In genomic region chr20:31903630-31904386, GRCh38 we compare ENCODE assay signal across 18 cellular contexts. TPM values are rescaled to one million over a fixed set of nuclear protein-coding genes. Genes with fewer than 3 reads are reported as not detected.
DNase-seq lines count a peak whose midpoint lies in the region; ATAC-seq, FAIRE-seq and TF ChIP-seq lines count a peak whose summit lies in the region.
"Had no signal": no experiment of that assay in that cellular context is flagged by ENCODE, and none has a peak within 500 bp of the region (broad histone marks: within the 10 kb centered on the region; RNA-seq: fewer than 3 reads in every experiment).

No MANE protein-coding gene starts in this region.

- no peak overlapping the region for H3K9ac ChIP-seq in GM12878 (ENCODE audit: control insufficient read depth, insufficient read depth, low read length)
- H3K9ac ChIP-seq: BLaER1 treated with 17β-estradiol and CSF1 and Interleukin-3, amounts not matched to agents 10 nM and 100 nM had no signal

- H3K4me1 ChIP-seq in GM12878 (ENCODE audit: control insufficient read depth, insufficient read depth, low read length), result no peaks in the 10 kb centered on the region
- H3K4me1 ChIP-seq: BLaER1 treated with 17β-estradiol and CSF1 and Interleukin-3, amounts not matched to agents 10 nM and 100 nM; HAP-1 had no signal

- in situ Hi-C loops in GM12878 (cut with MboI), result no loop called here

- H3K9me3 Mint-ChIP-seq in stimulated activated naive B cell treated with anti-CD40 and anti-IgM and Interleukin-4, amounts not matched to agents 10 μg/mL and 1 μg/mL and 100 μg/mL, for 72 hours, result no peaks in the 10 kb centered on the region
- H3K9me3 Mint-ChIP-seq in stimulated activated effector memory CD8-positive, alpha-beta T cell treated with anti-CD3 and anti-CD28 coated beads, Interleukin-12 subunit alpha, Interleukin-12 subunit beta, amount 100 ng/mL, for 72 hours, result no peaks in the 10 kb centered on the region
- H3K9me3 Mint-ChIP-seq: CD4-positive, CD25-positive, alpha-beta regulatory T cell; HFFc6 had no signal

- RAD21 ChIA-PET in GM12878 (lab: Charles Lee; ENCODE audit: unreplicated experiment), result interaction anchor here (1.0 to 1.1 kb wide), 3 partner anchors 9 to 49 kb away, joined by 3 to 5 read pairs (median 4); partner anchors contain the start of gene PDRG1

- H3K4me1 Mint-ChIP-seq in stimulated activated naive B cell treated with anti-CD40 and anti-IgM and Interleukin-4, amounts not matched to agents 10 μg/mL and 1 μg/mL and 100 μg/mL, for 72 hours, result peaks cover 0 to 3% of the 10 kb centered on the region in 2 donors
- H3K4me1 Mint-ChIP-seq in stimulated activated effector memory CD8-positive, alpha-beta T cell treated with anti-CD3 and anti-CD28 coated beads, Interleukin-12 subunit alpha, Interleukin-12 subunit beta, amount 100 ng/mL, for 72 hours, result no peaks in the 10 kb centered on the region
- H3K4me1 Mint-ChIP-seq: CD4-positive, CD25-positive, alpha-beta regulatory T cell had no signal

- no peaks in the 10 kb centered on the region for H3K79me2 ChIP-seq in GM12878 (ENCODE audit: control insufficient read depth, insufficient read depth, low read length)

- WGBS in GM12878 (ENCODE audit: insufficient coverage, insufficient replicate concordance, low lambda C conversion rate, missing lambda C conversion rate), result 63% methylated on average over 1 of the region's 1 CpG

- 0 out of 3 replicates have a peak, but pooled peaks have one; percentile 27 for ATAC-seq in GM12878
- peak; percentile 27 to 61 for ATAC-seq in stimulated activated naive B cell treated with anti-CD40 and anti-IgM and Interleukin-4, amounts not matched to agents 10 μg/mL and 1 μg/mL and 100 μg/mL, for 72 hours (replicated peaks)
- no peak for ATAC-seq in GM19467 (IDR thresholded peaks at IDR 0.05; ENCODE audit: unreplicated experiment)
- no peak for ATAC-seq in stimulated activated effector memory CD8-positive, alpha-beta T cell treated with anti-CD3 and anti-CD28 coated beads, Interleukin-12 subunit alpha, Interleukin-12 subunit beta, amount 100 ng/mL, for 72 hours
- ATAC-seq: GM23338, HepG2 had no signal

- POLR2A ChIA-PET in HEK293T (lab: Yijun Ruan, JAX) (no interaction called here), GM12878 (lab: Charles Lee) (interaction anchor here (0.7 to 1.0 kb wide), 3 partner anchors 9 to 29 kb away, joined by 3 to 8 read pairs (median 3); no protein-coding TSS in a partner anchor)

- intact Hi-C loops in GM12878 (cut with micrococcal nuclease; ENCODE audit: unreplicated experiment), result no loop called here

- no peak for TF ChIP-seq CTCF in GM12878 (IDR thresholded peaks at IDR 0.05 in 2 of 3, conservative IDR thresholded peaks at IDR 0.05 in 1 of 3; ENCODE audit: control insufficient read depth in 2 of 3, extremely low read depth in 1 of 3, insufficient read depth in 1 of 3, low read depth in 3 of 3, low read length in 3 of 3)

- no peaks in the 10 kb centered on the region for H3K9me3 ChIP-seq in GM12878 (replicated peaks; ENCODE audit: control insufficient read depth, insufficient read depth, low read length)
- H3K9me3 ChIP-seq: BLaER1 treated with 17β-estradiol and CSF1 and Interleukin-3, amounts not matched to agents 10 nM and 100 nM; HAP-1 had no signal

- no peak overlapping the region for H3K4me2 ChIP-seq in GM12878 (ENCODE audit: control insufficient read depth, insufficient read depth)
- H3K4me2 ChIP-seq: BLaER1 treated with 17β-estradiol and CSF1 and Interleukin-3, amounts not matched to agents 10 nM and 100 nM; GM23338 had no signal

- H3K36me3 ChIP-seq in GM12878 (ENCODE audit: control insufficient read depth in 2 of 2, insufficient read depth in 2 of 2, low read length in 1 of 2), result no peaks in the 10 kb centered on the region
- H3K36me3 ChIP-seq: BLaER1 treated with 17β-estradiol and CSF1 and Interleukin-3, amounts not matched to agents 10 nM and 100 nM; HAP-1 had no signal

- TF ChIP-seq EP300 in GM12878 (IDR thresholded peaks at IDR 0.05; ENCODE audit: borderline replicate concordance in 1 of 2, control insufficient read depth in 1 of 2, low read depth in 2 of 2, low read length in 2 of 2), result no peak

- peaks cover 0 to 3% of the 10 kb centered on the region in 2 donors for H3K27me3 Mint-ChIP-seq in stimulated activated naive B cell treated with anti-CD40 and anti-IgM and Interleukin-4, amounts not matched to agents 10 μg/mL and 1 μg/mL and 100 μg/mL, for 72 hours

- no peak for TF ChIP-seq RAD21 in GM12878 (IDR thresholded peaks at IDR 0.05; ENCODE audit: insufficient read depth, low read depth, low read length)

- no peak overlapping the region for H3K27ac ChIP-seq in GM12878 (ENCODE audit: control insufficient read depth, insufficient read depth)
- H3K27ac ChIP-seq: BLaER1 treated with 17β-estradiol and CSF1 and Interleukin-3, amounts not matched to agents 10 nM and 100 nM had no signal

- peaks cover 0 to 5% of the 10 kb centered on the region in 2 donors for H3K36me3 Mint-ChIP-seq in stimulated activated naive B cell treated with anti-CD40 and anti-IgM and Interleukin-4, amounts not matched to agents 10 μg/mL and 1 μg/mL and 100 μg/mL, for 72 hours
- no peaks in the 10 kb centered on the region for H3K36me3 Mint-ChIP-seq in stimulated activated effector memory CD8-positive, alpha-beta T cell treated with anti-CD3 and anti-CD28 coated beads, Interleukin-12 subunit alpha, Interleukin-12 subunit beta, amount 100 ng/mL, for 72 hours
- H3K36me3 Mint-ChIP-seq: CD4-positive, CD25-positive, alpha-beta regulatory T cell had no signal

- H3K4me3 Mint-ChIP-seq in stimulated activated naive B cell treated with anti-CD40 and anti-IgM and Interleukin-4, amounts not matched to agents 10 μg/mL and 1 μg/mL and 100 μg/mL, for 72 hours, result no peak overlapping the region
- H3K4me3 Mint-ChIP-seq in stimulated activated effector memory CD8-positive, alpha-beta T cell treated with anti-CD3 and anti-CD28 coated beads, Interleukin-12 subunit alpha, Interleukin-12 subunit beta, amount 100 ng/mL, for 72 hours, result no peak overlapping the region
- H3K4me3 Mint-ChIP-seq: CD4-positive, CD25-positive, alpha-beta regulatory T cell; GM23338; HFFc6 had no signal

- no peak overlapping the region for H3K27ac Mint-ChIP-seq in stimulated activated naive B cell treated with anti-CD40 and anti-IgM and Interleukin-4, amounts not matched to agents 10 μg/mL and 1 μg/mL and 100 μg/mL, for 72 hours
- no peak overlapping the region for H3K27ac Mint-ChIP-seq in stimulated activated effector memory CD8-positive, alpha-beta T cell treated with anti-CD3 and anti-CD28 coated beads, Interleukin-12 subunit alpha, Interleukin-12 subunit beta, amount 100 ng/mL, for 72 hours
- H3K27ac Mint-ChIP-seq: CD4-positive, CD25-positive, alpha-beta regulatory T cell; GM23338; HFFc6 had no signal

- CTCF ChIA-PET in HEK293T (lab: Yijun Ruan, JAX), result no interaction called here
- CTCF ChIA-PET in GM12878 (lab: Yijun Ruan, JAX), result interaction anchor here (1.2 kb wide), 3 partner anchors 9 to 20 kb away, joined by 3 to 6 read pairs (median 5); no protein-coding TSS in a partner anchor

- no peak for FAIRE-seq in GM12878 (lab: Jason Lieb, UNC)
- FAIRE-seq: GM18507, HepG2, HTR-8/SVneo had no signal

- no peak overlapping the region for H2AFZ ChIP-seq in GM12878 (ENCODE audit: control insufficient read depth, low read depth, low read length)

- no peaks in the 10 kb centered on the region for H3K27me3 ChIP-seq in GM12878 (replicated peaks in 1 of 2; ENCODE audit: control insufficient read depth in 2 of 2, insufficient read depth in 2 of 2, low read length in 1 of 2)
- H3K27me3 ChIP-seq: BLaER1 treated with 17β-estradiol and CSF1 and Interleukin-3, amounts not matched to agents 10 nM and 100 nM had no signal

- SMC1A ChIA-PET in GM12878 (lab: Charles Lee; ENCODE audit: uncharacterized antibody, unreplicated experiment), result interaction anchor here (1.0 to 1.6 kb wide), 3 partner anchors 9 to 49 kb away, joined by 3 to 8 read pairs (median 3); no protein-coding TSS in a partner anchor

- no peak for TF ChIP-seq POLR2A in GM12878 (IDR thresholded peaks at IDR 0.05; ENCODE audit: low read depth, low read length)

- H3K4me3 ChIP-seq in GM12878, result no peak overlapping the region
- H3K4me3 ChIP-seq: BLaER1 treated with 17β-estradiol and CSF1 and Interleukin-3, amounts not matched to agents 10 nM and 100 nM; GM23338; HAP-1 had no signal

- DNase-seq in HEK293T (ENCODE audit: extremely low spot score), result no peak
- DNase-seq in NOMO-1 treated with DMSO at 0.1 percent for 48 hours (lab: John Stamatoyannopoulos, UW; ENCODE audit: unreplicated experiment), result peak; percentile 81
- no peak for DNase-seq in GM12878 (ENCODE audit: low read depth, low spot score)
- no peak for DNase-seq in stimulated activated naive B cell treated with anti-CD40 and anti-IgM and Interleukin-4, amounts not matched to agents 10 μg/mL and 1 μg/mL and 100 μg/mL, for 72 hours
- no peak for DNase-seq in stimulated activated effector memory CD8-positive, alpha-beta T cell treated with anti-CD3 and anti-CD28 coated beads, Interleukin-12 subunit alpha, Interleukin-12 subunit beta, amount 100 ng/mL, for 72 hours (ENCODE audit: low spot score in 2 of 2)
- no peak for DNase-seq in NCI-H226
- DNase-seq: 8988T; ACHN; CD4-positive, CD25-positive, alpha-beta regulatory T cell; DMS53; HFFc6 had no signal

- BruUV-seq in GM12878 (replicated peaks; lab: Mats Ljungman, UMichigan), result no TSS peak

- H4K20me1 ChIP-seq in GM12878 (ENCODE audit: control insufficient read depth, insufficient read depth), result no peaks in the 10 kb centered on the region
- H4K20me1 ChIP-seq: BLaER1 treated with 17β-estradiol and CSF1 and Interleukin-3, amounts not matched to agents 10 nM and 100 nM had no signal

RNA-seq across cellular contexts. Expression of gene TTLL9, which starts 33.4 kb away (rescaled TPM):
- 2.4 and 3.1 TPM in 2 replicates for total RNA-seq in GM12878 (2013; cell fraction: nucleolus; rRNA removed)
- total RNA-seq in GM12878 (2014; rRNA removed) (0.17 TPM in 1 of 2 replicates, not detected in the other), GM12878 (2014; rRNA removed; fragmentation: Illumina TruSeq; extraction: Trizol) (0.04 and 0.09 TPM in 2 replicates), GM12878 (2021) (0.08 and 0.21 TPM in 2 replicates)
- polyA plus RNA-seq in GM12878 (2011; ENCODE audit: low read depth), result 0.10 TPM
- polyA plus RNA-seq in GM12878 (2011; rRNA removed) (0.62 and 0.77 TPM in 2 replicates), GM12878 (2014; fragmentation: Illumina TruSeq; extraction: Trizol) (0.14 and 0.15 TPM in 2 replicates), GM12878 (2014; fragmentation: Nextera tagmentation; extraction: Ambion mirVana) (under 1 TPM in 1 of 2 experiments, not detected in 1; 0.03 TPM), GM12878 (2014; rRNA removed) (0.14 and 0.22 TPM in 2 replicates), GM12878 (2016; fragmentation: Nextera tagmentation; extraction: Ambion mirVana) (under 1 TPM in 1 of 2 experiments, not detected in 1; 0.08 TPM)
- 0.39 and 0.45 TPM in 2 replicates for polyA plus RNA-seq in GM12878 (2011; cell fraction: cytosol; rRNA removed)
- 2.3 and 2.4 TPM in 2 replicates for polyA plus RNA-seq in GM12878 (2011; cell fraction: nucleus; rRNA removed)
- 0.21 and 0.28 TPM in 2 replicates for polyA plus RNA-seq in GM12878 (2012)
- 1.1 and 1.4 TPM in 2 replicates for polyA minus RNA-seq in GM12878 (2011; rRNA and poly(A)+ RNA removed)
- polyA minus RNA-seq in GM12878 (2011; cell fraction: cytosol; rRNA and poly(A)+ RNA removed), result not detected in 2 replicates
- 0.60 and 1.4 TPM in 2 replicates for polyA minus RNA-seq in GM12878 (2011; cell fraction: nucleus; rRNA and poly(A)+ RNA removed)
- total RNA-seq: CD4-positive, CD25-positive, alpha-beta regulatory T cell; GM23338; HepG2; HFFc6 had no signal
- polyA plus RNA-seq: CD4-positive, CD25-positive, alpha-beta regulatory T cell; GM23338; HepG2 had no signal

RNA-seq across cellular contexts. Expression of gene DUSP15, which starts 33.5 kb away (rescaled TPM):
- 2.3 TPM in 2 replicates for total RNA-seq in GM12878 (2013; cell fraction: nucleolus; rRNA removed)
- total RNA-seq in GM12878 (2014; rRNA removed) (1.4 and 3.0 TPM in 2 replicates), GM12878 (2014; rRNA removed; fragmentation: Illumina TruSeq; extraction: Trizol) (0.67 and 0.83 TPM in 2 replicates), GM12878 (2021) (2.5 and 3.2 TPM in 2 replicates)
- polyA plus RNA-seq in GM12878 (2011; ENCODE audit: low read depth), result 0.35 TPM
- polyA plus RNA-seq in GM12878 (2011; rRNA removed) (0.89 and 1.8 TPM in 2 replicates), GM12878 (2014; fragmentation: Illumina TruSeq; extraction: Trizol) (0.22 TPM in 1 of 2 replicates, not detected in the other), GM12878 (2014; fragmentation: Nextera tagmentation; extraction: Ambion mirVana) (under 1 TPM in 1 of 2 experiments, not detected in 1; 0.06 TPM), GM12878 (2014; rRNA removed) (2.4 and 3.0 TPM in 2 replicates), GM12878 (2016; fragmentation: Nextera tagmentation; extraction: Ambion mirVana) (under 1 TPM; 0.16 to 0.33 TPM)
- polyA plus RNA-seq in GM12878 (2011; cell fraction: cytosol; rRNA removed), result 2.3 and 3.7 TPM in 2 replicates
- polyA plus RNA-seq in GM12878 (2011; cell fraction: nucleus; rRNA removed), result 2.5 and 3.0 TPM in 2 replicates
- polyA plus RNA-seq in GM12878 (2012), result 0.72 and 0.93 TPM in 2 replicates
- polyA minus RNA-seq in GM12878 (2011; rRNA and poly(A)+ RNA removed), result 0.88 and 1.6 TPM in 2 replicates
- polyA minus RNA-seq in GM12878 (2011; cell fraction: cytosol; rRNA and poly(A)+ RNA removed), result not detected in 2 replicates
- polyA minus RNA-seq in GM12878 (2011; cell fraction: nucleus; rRNA and poly(A)+ RNA removed), result 1.2 and 1.5 TPM in 2 replicates
- total RNA-seq: CD4-positive, CD25-positive, alpha-beta regulatory T cell; HFFc6 had no signal
- polyA plus RNA-seq: CD4-positive, CD25-positive, alpha-beta regulatory T cell had no signal

RNA-seq across cellular contexts. Expression of gene PDRG1, which starts 48.0 kb away (rescaled TPM):
- total RNA-seq in GM12878 (2013; cell fraction: nucleolus; rRNA removed), result 5.6 and 6.1 TPM in 2 replicates
- total RNA-seq in GM12878 (2014; rRNA removed) (13.1 and 16.4 TPM in 2 replicates), GM12878 (2014; rRNA removed; fragmentation: Illumina TruSeq; extraction: Trizol) (10.4 and 11.1 TPM in 2 replicates), GM12878 (2021) (20.9 and 21.4 TPM in 2 replicates)
- 11.3 TPM for polyA plus RNA-seq in GM12878 (2011; ENCODE audit: low read depth)
- polyA plus RNA-seq in GM12878 (2011; rRNA removed) (18.6 and 25.6 TPM in 2 replicates), GM12878 (2014; fragmentation: Illumina TruSeq; extraction: Trizol) (13.2 and 17.9 TPM in 2 replicates), GM12878 (2014; fragmentation: Nextera tagmentation; extraction: Ambion mirVana) (10 to 100 TPM; 34.1 to 55.8 TPM), GM12878 (2014; rRNA removed) (20.1 and 21.6 TPM in 2 replicates), GM12878 (2016; fragmentation: Nextera tagmentation; extraction: Ambion mirVana) (10 to 100 TPM; 30.5 to 32.9 TPM)
- polyA plus RNA-seq in GM12878 (2011; cell fraction: cytosol; rRNA removed), result 25.2 and 27.8 TPM in 2 replicates
- polyA plus RNA-seq in GM12878 (2011; cell fraction: nucleus; rRNA removed), result 13.6 and 14.6 TPM in 2 replicates
- 14.9 and 17.3 TPM in 2 replicates for polyA plus RNA-seq in GM12878 (2012)
- 6.4 and 7.7 TPM in 2 replicates for polyA minus RNA-seq in GM12878 (2011; rRNA and poly(A)+ RNA removed)
- polyA minus RNA-seq in GM12878 (2011; cell fraction: cytosol; rRNA and poly(A)+ RNA removed), result 3.1 and 6.3 TPM in 2 replicates
- polyA minus RNA-seq in GM12878 (2011; cell fraction: nucleus; rRNA and poly(A)+ RNA removed), result 3.7 and 6.4 TPM in 2 replicates

RNA-seq across cellular contexts. Expression of gene FOXS1, which starts 58.4 kb away (rescaled TPM):
- not detected in 2 replicates for total RNA-seq in GM12878 (2013; cell fraction: nucleolus; rRNA removed)
- not detected in 2 replicates for total RNA-seq in GM12878 (2014; rRNA removed)
- total RNA-seq in GM12878 (2014; rRNA removed; fragmentation: Illumina TruSeq; extraction: Trizol), result not detected in 2 replicates
- not detected in 2 replicates for total RNA-seq in GM12878 (2021)
- not detected for polyA plus RNA-seq in GM12878 (2011; ENCODE audit: low read depth)
- not detected in 2 replicates for polyA plus RNA-seq in GM12878 (2011; rRNA removed)
- polyA plus RNA-seq in GM12878 (2011; cell fraction: cytosol; rRNA removed), result not detected in 2 replicates
- polyA plus RNA-seq in GM12878 (2011; cell fraction: nucleus; rRNA removed), result not detected in 2 replicates
- not detected in 2 replicates for polyA plus RNA-seq in GM12878 (2012)
- polyA plus RNA-seq in GM12878 (2014; fragmentation: Illumina TruSeq; extraction: Trizol), result not detected in 2 replicates
- not detected for polyA plus RNA-seq in GM12878 (2014; fragmentation: Nextera tagmentation; extraction: Ambion mirVana)
- polyA plus RNA-seq in GM12878 (2014; rRNA removed), result not detected in 2 replicates
- not detected for polyA plus RNA-seq in GM12878 (2016; fragmentation: Nextera tagmentation; extraction: Ambion mirVana)
- polyA minus RNA-seq in GM12878 (2011; rRNA and poly(A)+ RNA removed), result not detected in 2 replicates
- not detected in 2 replicates for polyA minus RNA-seq in GM12878 (2011; cell fraction: cytosol; rRNA and poly(A)+ RNA removed)
- not detected in 2 replicates for polyA minus RNA-seq in GM12878 (2011; cell fraction: nucleus; rRNA and poly(A)+ RNA removed)
- total RNA-seq: CD4-positive, CD25-positive, alpha-beta regulatory T cell; GM23338; HepG2; HFFc6 had no signal
- polyA plus RNA-seq: CD4-positive, CD25-positive, alpha-beta regulatory T cell; HepG2 had no signal

Comparison
In these comparisons a context has a peak if more than half of its experiments do, and no peak if none do; other contexts are left out.
1. ATAC-seq: peak in GM12878 (single experiment) and stimulated activated naive B cell treated with anti-CD40 and anti-IgM and Interleukin-4, amounts not matched to agents 10 μg/mL and 1 μg/mL and 100 μg/mL, for 72 hours (2 of 2); none in GM19467 (single experiment) and stimulated activated effector memory CD8-positive, alpha-beta T cell treated with anti-CD3 and anti-CD28 coated beads, Interleukin-12 subunit alpha, Interleukin-12 subunit beta, amount 100 ng/mL, for 72 hours (single experiment).